In the genomic region with DNA sequence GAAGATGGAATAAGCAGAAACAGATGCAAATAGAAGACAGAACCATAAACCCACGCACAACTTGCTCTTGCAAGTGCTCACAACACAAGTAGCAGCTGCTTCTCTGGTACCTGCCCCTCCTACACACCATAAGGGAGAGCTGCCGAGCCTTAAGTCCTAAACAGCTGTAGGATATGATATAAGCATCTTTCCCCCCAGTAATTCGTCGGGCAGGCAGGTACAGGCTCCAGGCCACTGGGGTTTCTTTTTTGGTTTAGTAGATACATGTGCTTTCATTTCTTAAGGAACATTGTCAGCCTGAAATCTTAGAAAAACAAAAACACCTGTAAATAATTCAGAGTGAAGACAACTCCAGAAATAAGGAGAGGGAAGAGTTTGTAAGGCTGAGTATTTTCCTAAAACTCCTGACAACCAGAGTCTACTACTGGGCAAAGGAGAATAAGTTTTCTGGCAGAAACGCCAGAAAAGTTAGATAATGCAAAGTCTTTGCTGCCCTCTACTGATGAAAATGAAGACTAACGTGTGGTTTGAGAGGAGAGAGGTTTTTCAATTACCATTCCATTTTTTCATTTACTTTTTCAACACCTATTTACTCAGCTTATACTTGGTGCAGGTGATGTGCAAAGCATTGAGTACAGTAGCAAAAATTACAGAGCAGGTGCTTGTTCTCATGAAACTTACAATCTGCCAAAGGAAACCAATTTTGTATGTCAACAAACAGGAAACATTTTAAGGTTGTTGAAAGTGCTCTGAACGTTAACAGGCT, we compare ENCODE assay signal across 1 cellular context.
TF ChIP-seq lines count a peak whose summit lies in the region.

No MANE protein-coding gene starts in this region.

TF ChIP-seq in HCT116, 20 proteins besides CTCF, POLR2A, EP300 and RAD21:
- TF ChIP-seq SP1 (IDR thresholded peaks at IDR 0.05; ENCODE audit: low read depth) (no peak), JUND (IDR thresholded peaks at IDR 0.05) (no peak), ZFX (IDR thresholded peaks at IDR 0.05) (no peak), EZH2 (IDR thresholded peaks at IDR 0.05) (no peak), SRF (IDR thresholded peaks at IDR 0.05; ENCODE audit: low read depth) (no peak), ELF1 (IDR thresholded peaks at IDR 0.05; ENCODE audit: borderline replicate concordance, low read depth) (no peak), YY1 (IDR thresholded peaks at IDR 0.05; ENCODE audit: extremely low read depth, insufficient replicate concordance, low read depth, low read length) (no peak), ZNF274 (IDR thresholded peaks at IDR 0.05; ENCODE audit: low read depth, low read length) (no peak), FOSL1 (IDR thresholded peaks at IDR 0.05; ENCODE audit: low read depth) (no peak)
- TF ChIP-seq, protein P1, sequence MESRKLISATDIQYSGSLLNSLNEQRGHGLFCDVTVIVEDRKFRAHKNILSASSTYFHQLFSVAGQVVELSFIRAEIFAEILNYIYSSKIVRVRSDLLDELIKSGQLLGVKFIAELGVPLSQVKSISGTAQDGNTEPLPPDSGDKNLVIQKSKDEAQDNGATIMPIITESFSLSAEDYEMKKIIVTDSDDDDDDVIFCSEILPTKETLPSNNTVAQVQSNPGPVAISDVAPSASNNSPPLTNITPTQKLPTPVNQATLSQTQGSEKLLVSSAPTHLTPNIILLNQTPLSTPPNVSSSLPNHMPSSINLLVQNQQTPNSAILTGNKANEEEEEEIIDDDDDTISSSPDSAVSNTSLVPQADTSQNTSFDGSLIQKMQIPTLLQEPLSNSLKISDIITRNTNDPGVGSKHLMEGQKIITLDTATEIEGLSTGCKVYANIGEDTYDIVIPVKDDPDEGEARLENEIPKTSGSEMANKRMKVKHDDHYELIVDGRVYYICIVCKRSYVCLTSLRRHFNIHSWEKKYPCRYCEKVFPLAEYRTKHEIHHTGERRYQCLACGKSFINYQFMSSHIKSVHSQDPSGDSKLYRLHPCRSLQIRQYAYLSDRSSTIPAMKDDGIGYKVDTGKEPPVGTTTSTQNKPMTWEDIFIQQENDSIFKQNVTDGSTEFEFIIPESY (IDR thresholded peaks at IDR 0.05; ENCODE audit: extremely low read depth, insufficient replicate concordance, low read length), result no peak
- TF ChIP-seq, protein P2, sequence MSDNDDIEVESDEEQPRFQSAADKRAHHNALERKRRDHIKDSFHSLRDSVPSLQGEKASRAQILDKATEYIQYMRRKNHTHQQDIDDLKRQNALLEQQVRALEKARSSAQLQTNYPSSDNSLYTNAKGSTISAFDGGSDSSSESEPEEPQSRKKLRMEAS (IDR thresholded peaks at IDR 0.05), result no peak
TF ChIP-seq in HCT116: peak in this region for 0.
